ENCODE assay signal across 9 cellular contexts in the genomic region with DNA sequence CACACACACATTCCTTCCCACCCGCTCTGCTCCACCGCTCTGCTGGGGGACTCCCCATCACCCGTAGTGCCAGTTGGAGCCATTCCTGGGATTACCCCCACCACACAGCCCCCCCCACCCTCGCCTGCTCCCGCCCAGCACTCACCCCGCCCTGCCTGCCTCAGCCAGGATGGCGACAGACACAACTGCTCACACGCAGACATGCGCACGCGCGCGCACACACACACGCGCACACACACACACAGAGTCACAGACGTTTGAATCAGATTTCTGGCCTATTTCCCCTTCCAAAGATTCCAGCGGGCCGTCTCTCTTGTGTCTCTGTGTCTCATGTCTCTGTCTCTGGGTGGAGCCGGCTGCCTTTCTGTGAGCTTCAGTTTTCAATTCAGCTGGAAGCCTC. TPM values are rescaled to one million over a fixed set of nuclear protein-coding genes. Genes with fewer than 3 reads are reported as not detected.
DNase-seq lines count a peak whose midpoint lies in the region; ATAC-seq and TF ChIP-seq lines count a peak whose summit lies in the region.
"Had no signal": no experiment of that assay in that cellular context is flagged by ENCODE, and none has a peak within 500 bp of the region (broad histone marks: within the 10 kb centered on the region; RNA-seq: fewer than 3 reads in every experiment).

No MANE protein-coding gene starts in this region.

- peaks cover 12% of the 10 kb centered on the region for H3K4me1 ChIP-seq in colonic mucosa

- H3K27me3 ChIP-seq in colonic mucosa, result peaks cover 41% of the 10 kb centered on the region

- no peak for ATAC-seq in GM19467 (IDR thresholded peaks at IDR 0.05; ENCODE audit: unreplicated experiment)
- no peak for ATAC-seq in HG03565 (IDR thresholded peaks at IDR 0.05; ENCODE audit: unreplicated experiment)
- ATAC-seq in GM21390 (IDR thresholded peaks at IDR 0.05; ENCODE audit: unreplicated experiment), result no peak

- H3K36me3 Mint-ChIP-seq in IgD-negative memory B cell, result no peaks in the 10 kb centered on the region

- peak overlapping the region; percentile 80 to 86 (median 80) for H3K27ac Mint-ChIP-seq in IgD-negative memory B cell

- no peak overlapping the region for H3K9ac ChIP-seq in colonic mucosa (ENCODE audit: low read depth in 2 of 2, low read length in 2 of 2)

- no peak overlapping the region for H3K27ac ChIP-seq in colonic mucosa

- TF ChIP-seq CTCF in AG10803 (conservative IDR thresholded peaks at IDR 0.05; ENCODE audit: low read length) (no peak), colonic mucosa (IDR thresholded peaks at IDR 0.05) (no peak), GM13976 (IDR thresholded peaks at IDR 0.05; ENCODE audit: borderline replicate concordance, control extremely low read depth, extremely low read depth, insufficient read depth, missing control alignments) (no peak)

- DNase-seq in AG10803 (ENCODE audit: low read depth) (peak; percentile 94), colonic mucosa (peak; percentile 56), myocyte (ENCODE audit: low read depth) (peak; percentile 43), GM13976 (ENCODE audit: low spot score) (no peak)
- DNase-seq: NCI-H345 had no signal

- peaks cover 4 to 14% (median 6%) of the 10 kb centered on the region in 3 donors for H3K4me1 Mint-ChIP-seq in IgD-negative memory B cell

- in situ Hi-C loops in GM13976 (cut with MboI; ENCODE audit: low sequenced_read_pairs, unreplicated experiment), result no loop called here

- no peaks in the 10 kb centered on the region for H3K36me3 ChIP-seq in colonic mucosa

- H3K4me3 ChIP-seq in AG10803 (ENCODE audit: low read length), result peak overlapping the region; percentile 36
- H3K4me3 ChIP-seq in colonic mucosa, result no peak overlapping the region

- no peaks in the 10 kb centered on the region for H3K9me3 ChIP-seq in colonic mucosa

- no peak overlapping the region for H3K4me3 Mint-ChIP-seq in IgD-negative memory B cell

- peaks cover 41% of the 10 kb centered on the region for H3K27me3 Mint-ChIP-seq in IgD-negative memory B cell

- intact Hi-C loops in colonic mucosa (cut with DNase I), result no loop called here

- H3K9me3 Mint-ChIP-seq in IgD-negative memory B cell, result no peaks in the 10 kb centered on the region

RNA-seq across cellular contexts. Expression of gene CACNA1G, which starts 4.4 kb away (rescaled TPM):
- polyA plus RNA-seq in IgD-negative memory B cell, result not detected
- total RNA-seq in colonic mucosa (under 1 TPM; 0.07 to 0.19 TPM), myocyte (0.03 and 0.10 TPM in 2 replicates)
- 0.15 TPM for polyA plus RNA-seq in myocyte (2012)

RNA-seq across cellular contexts. Expression of gene SPATA20, which starts 17.9 kb away (rescaled TPM):
- 12.8 TPM for polyA plus RNA-seq in IgD-negative memory B cell
- total RNA-seq in colonic mucosa, result 10 to 100 TPM; 41.6 to 53.1 TPM
- total RNA-seq in myocyte, result 45.9 and 50.3 TPM in 2 replicates
- 39.6 TPM for polyA plus RNA-seq in myocyte (2012)

RNA-seq across cellular contexts. Expression of gene EPN3, which starts 32.4 kb away (rescaled TPM):
- polyA plus RNA-seq in IgD-negative memory B cell, result not detected
- 10 to 100 TPM; 18.3 to 79.8 TPM for total RNA-seq in colonic mucosa
- total RNA-seq in myocyte, result not detected in 2 replicates
- polyA plus RNA-seq in myocyte (2012), result not detected

RNA-seq across cellular contexts. Expression of gene MYCBPAP, which starts 56.7 kb away (rescaled TPM):
- polyA plus RNA-seq in IgD-negative memory B cell, result 1.3 TPM
- total RNA-seq in colonic mucosa (1 to 10 TPM in 1 of 2 donors, under 1 TPM in 1; 0.56 to 2.8 TPM), myocyte (0.35 and 0.52 TPM in 2 replicates)
- 0.77 TPM for polyA plus RNA-seq in myocyte (2012)

Comparison
In these comparisons a context has a peak if more than half of its experiments do, and no peak if none do; other contexts are left out.
1. RNA of gene EPN3, which starts 32.4 kb away (total RNA-seq): 18.3 to 79.8 TPM in colonic mucosa; not detected in myocyte; every median in the first group is over 10 times any median in the second.